Comparison of ENCODE assay signal across 16 cellular contexts in the genomic region with DNA sequence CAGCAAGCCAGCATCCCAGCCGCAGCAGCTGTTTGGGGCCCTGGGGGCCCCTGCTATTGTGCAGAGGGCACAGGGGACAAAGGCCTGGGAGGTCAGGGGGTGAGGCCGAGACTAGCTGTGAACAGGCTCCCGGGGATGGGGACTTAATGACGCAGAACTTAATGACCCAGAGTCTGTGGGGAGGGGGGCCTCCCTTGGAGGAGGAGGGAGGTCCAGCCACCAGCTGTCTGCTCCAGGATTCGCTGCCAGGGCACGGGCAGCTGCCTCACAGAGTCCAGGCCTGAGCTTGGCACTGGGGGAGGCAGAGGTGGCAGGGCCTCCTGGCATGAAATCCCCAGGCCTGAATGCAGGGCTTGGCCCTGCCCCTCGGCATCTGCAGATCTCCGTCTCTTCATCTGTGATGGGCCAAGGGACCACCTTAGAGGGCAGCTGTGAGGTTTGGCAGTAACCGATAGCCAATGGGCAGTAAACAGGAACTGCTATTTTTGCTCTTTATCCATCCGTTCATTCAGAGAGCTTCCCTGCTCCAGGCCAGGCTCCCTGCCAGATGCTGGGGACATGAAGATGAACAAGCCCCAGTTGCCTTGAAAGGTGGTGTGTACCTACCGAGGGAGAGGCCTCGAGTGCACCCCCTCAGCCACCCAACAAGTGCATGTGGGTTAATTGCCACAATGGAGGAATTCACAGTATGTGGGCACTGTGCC. TPM values are rescaled to one million over a fixed set of nuclear protein-coding genes. Genes with fewer than 3 reads are reported as not detected.
DNase-seq lines count a peak whose midpoint lies in the region; ATAC-seq and TF ChIP-seq lines count a peak whose summit lies in the region.
"Had no signal": no experiment of that assay in that cellular context is flagged by ENCODE, and none has a peak within 500 bp of the region (broad histone marks: within the 10 kb centered on the region; RNA-seq: fewer than 3 reads in every experiment).

No MANE protein-coding gene starts in this region.

- no peaks in the 10 kb centered on the region for H3K36me3 ChIP-seq in NT2/D1 (ENCODE audit: insufficient read depth, insufficient read length, low read length)
- no peaks in the 10 kb centered on the region for H3K36me3 ChIP-seq in osteoblast (ENCODE audit: insufficient read depth, low read length)
- H3K36me3 ChIP-seq: left lung had no signal

- H3K27me3 ChIP-seq in NT2/D1 (ENCODE audit: insufficient read depth, insufficient read length) (no peaks in the 10 kb centered on the region), osteoblast (ENCODE audit: insufficient read depth, low read length) (peaks cover 35% of the 10 kb centered on the region)

- no peak overlapping the region for H3K4me2 ChIP-seq in osteoblast (ENCODE audit: insufficient read depth, low read length)

- H3K9me3 ChIP-seq in NT2/D1 (ENCODE audit: insufficient read depth, low read length) = no peaks in the 10 kb centered on the region
- H3K9me3 ChIP-seq in osteoblast (ENCODE audit: low read depth, low read length) = no peaks in the 10 kb centered on the region
- H3K9me3 ChIP-seq: left lung had no signal

- in situ Hi-C loops in G401 (cut with HindIII; ENCODE audit: low sequenced_read_pairs) = no loop called here

- ATAC-seq in omental fat pad (ENCODE audit: low FRiP score) = no peak
- no peak for ATAC-seq in HG03108 (IDR thresholded peaks at IDR 0.05; ENCODE audit: unreplicated experiment)
- ATAC-seq: activated naive CD8-positive, alpha-beta T cell treated with anti-CD3 and anti-CD28 coated beads, Interleukin-2, amount 50 U/mL, for 24 hours; left lung had no signal

- H3K4me3 ChIP-seq in NT2/D1 (ENCODE audit: insufficient read length, low read depth) (no peak overlapping the region), osteoblast (ENCODE audit: insufficient read depth, low read length) (no peak overlapping the region)
- H3K4me3 ChIP-seq: left lung had no signal

- TF ChIP-seq CTCF in osteoblast (IDR thresholded peaks at IDR 0.05; ENCODE audit: extremely low read depth, low read depth, low read length) (no peak), omental fat pad (IDR thresholded peaks at IDR 0.05) (no peak)

- intact Hi-C loops in cardiac septum (cut with DNase I) = loop anchor here (5.0 kb wide), 1 partner anchor 198 kb away; no protein-coding TSS in a partner anchor

- no peak overlapping the region for H2AFZ ChIP-seq in osteoblast (ENCODE audit: low read length)

- peak overlapping the region; percentile 32 for H3K9ac ChIP-seq in NT2/D1 (ENCODE audit: insufficient read length, low read depth)

- no peak overlapping the region for H3K27ac ChIP-seq in osteoblast (ENCODE audit: low read depth, low read length)
- H3K27ac ChIP-seq: C4-2B, left lung had no signal

- no peaks in the 10 kb centered on the region for H4K20me1 ChIP-seq in osteoblast (ENCODE audit: insufficient read depth, low read length)

- H3K79me2 ChIP-seq in osteoblast (ENCODE audit: insufficient read depth, low read length) = no peaks in the 10 kb centered on the region

- peaks cover 32% of the 10 kb centered on the region for H3K4me1 ChIP-seq in NT2/D1 (ENCODE audit: insufficient read depth, insufficient read length)
- H3K4me1 ChIP-seq in osteoblast (ENCODE audit: insufficient read depth, low read length) = no peaks in the 10 kb centered on the region

- peak; percentile 16 for DNase-seq in G401 (ENCODE audit: low spot score)
- no peak for DNase-seq in NT2/D1 (ENCODE audit: low read depth, low spot score)
- DNase-seq in cardiac septum (ENCODE audit: low spot score) = peak; percentile 82
- DNase-seq in osteoblast (ENCODE audit: insufficient read length, low spot score, missing footprints) = peak; percentile 81
- no peak for DNase-seq in islet precursor cell
- DNase-seq in activated gamma-delta T cell (lab: John Stamatoyannopoulos, UW) = no peak
- no peak for DNase-seq in omental fat pad (ENCODE audit: low spot score)
- DNase-seq: activated naive CD8-positive, alpha-beta T cell treated with anti-CD3 and anti-CD28 coated beads, Interleukin-2, amount 50 U/mL, for 24 hours; effector CD4-positive, alpha-beta T cell; Kasumi-1; NCI-H510A; stimulated activated CD4-positive, alpha-beta T cell treated with anti-CD3 and anti-CD28 coated beads, Interleukin-4, amount 100 ng/mL, for 1 hour; stimulated activated naive CD4-positive, alpha-beta T cell had no signal

RNA-seq across cellular contexts. Expression of gene FAM222A, which starts 6.7 kb away (rescaled TPM):
- 4.0 and 9.0 TPM in 2 replicates for total RNA-seq in G401 (2014; rRNA removed; shearing (Covaris generic))
- 7.8 TPM for total RNA-seq in cardiac septum
- 0.29 and 0.36 TPM in 2 replicates for total RNA-seq in osteoblast
- total RNA-seq in omental fat pad = 1 to 10 TPM in 2 of 4 donors, under 1 TPM in 1, not detected in 1; 0.94 to 2.6 (median 2.3) TPM

Comparison
In these comparisons a context has a peak if more than half of its experiments do, and no peak if none do; other contexts are left out.
1. DNase-seq: peak in G401 (single experiment), cardiac septum (single experiment) and osteoblast (single experiment); none in NT2/D1 (single experiment), islet precursor cell (single experiment), activated gamma-delta T cell (single experiment) and omental fat pad (single experiment).